Comparison of ENCODE assay signal across 22 cellular contexts in the genomic region with DNA sequence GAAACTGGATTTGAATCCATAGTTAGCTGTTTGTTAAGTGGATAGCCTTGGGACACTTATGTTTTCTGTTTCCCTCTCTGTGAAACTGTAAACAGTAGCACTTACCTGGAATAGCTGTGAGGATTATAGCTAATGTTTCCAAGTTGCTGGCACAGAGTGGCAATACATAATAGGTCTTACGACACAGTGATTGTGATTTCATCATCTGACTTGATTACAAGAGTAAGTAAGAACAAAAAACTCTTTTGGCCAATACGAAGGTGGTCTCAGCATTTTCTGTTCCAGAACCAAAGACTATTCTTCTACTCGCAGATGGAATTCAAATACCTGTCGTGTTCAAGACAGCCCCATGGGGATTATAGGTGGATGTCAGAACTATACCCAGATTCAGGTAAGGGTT. TPM values are rescaled to one million over a fixed set of nuclear protein-coding genes. Genes with fewer than 3 reads are reported as not detected.
A peak's percentile ranks its signal among the peaks of the same experiment; 100 is the strongest.
DNase-seq lines count a peak whose midpoint lies in the region; FAIRE-seq and TF ChIP-seq lines count a peak whose summit lies in the region.
"Had no signal": no experiment of that assay in that cellular context is flagged by ENCODE, and none has a peak within 500 bp of the region (broad histone marks: within the 10 kb centered on the region; RNA-seq: fewer than 3 reads in every experiment).

No MANE protein-coding gene starts in this region.

- H3K14ac ChIP-seq in H1 (ENCODE audit: insufficient read length): no peak overlapping the region

- peak; percentile 36 for DNase-seq in NCI-H2107 treated with DMSO at 0.1 percent for 48 hours (lab: John Stamatoyannopoulos, UW; ENCODE audit: unreplicated experiment)
- no peak for DNase-seq in H1 (ENCODE audit: low read depth in 1 of 2, low spot score in 2 of 2)
- no peak for DNase-seq in germinal center (ENCODE audit: low spot score)
- DNase-seq in activated CD4-positive, alpha-beta memory T cell treated with anti-CD3 and anti-CD28 coated beads, Interleukin-2, amount 10 ng/mL, durations not matched to agents 7 days and 5 days: no peak
- DNase-seq in transverse colon: no peak
- DNase-seq: ACHN, COR-L47, GF-D8, H7, NCI-H1048, NCI-H1436 treated with DMSO at 0.1 percent for 48 hours, NCI-H2029 treated with DMSO at 0.1 percent for 48 hours, NCI-H2227 treated with DMSO at 0.1 percent for 48 hours, NCI-H524, SHP77 treated with DMSO at 0.1 percent for 48 hours had no signal

- H4K20me1 ChIP-seq in H1 (replicated peaks in 1 of 2; ENCODE audit: control insufficient read depth in 1 of 2, insufficient read depth in 2 of 2, low read length in 2 of 2): no peaks in the 10 kb centered on the region

- no peak overlapping the region; the same call in 1 of the 2 replicates for H3K18ac ChIP-seq in H1 (ENCODE audit: extremely low read depth, low read length)

- H3K27me3 Mint-ChIP-seq in activated CD4-positive, alpha-beta memory T cell treated with anti-CD3 and anti-CD28 coated beads, Interleukin-2, amount 10 ng/mL, durations not matched to agents 7 days and 5 days: no peaks in the 10 kb centered on the region

- CTCF ChIA-PET in HEK293 (lab: Yijun Ruan, JAX) (no interaction called here), H1 (lab: Charles Lee; ENCODE audit: partially characterized antibody) (interaction anchor here (1.0 to 13.5 kb wide), 4 partner anchors 15 to 143 kb away, joined by 3 to 193 read pairs (median 3); no protein-coding TSS in a partner anchor)
- CTCF ChIA-PET in activated CD4-positive, alpha-beta memory T cell treated with anti-CD3 and anti-CD28 coated beads, Interleukin-2, amount 10 ng/mL, durations not matched to agents 7 days and 5 days (lab: Charles Lee): no interaction called here

- no peaks in the 10 kb centered on the region for H3K23me2 ChIP-seq in H1 (ENCODE audit: low read depth, low read length)

- no peak overlapping the region for H3K4ac ChIP-seq in H1 (replicated peaks; ENCODE audit: insufficient read length, low read depth, low read length)

- H4K91ac ChIP-seq in H1 (replicated peaks; ENCODE audit: insufficient read length, low read length): no peak overlapping the region

- no peak overlapping the region for H4K8ac ChIP-seq in H1 (ENCODE audit: extremely low read depth, insufficient read depth, low read length)

- in situ Hi-C loops in transverse colon (cut with MboI; ENCODE audit: low pct_ligation_motif_present in 1 of 4, low pct_unique_long_range_greater_than_20kb in 1 of 4, low sequenced_read_pairs in 3 of 4): no loop called here

- no peak overlapping the region for H3K27ac Mint-ChIP-seq in activated CD4-positive, alpha-beta memory T cell treated with anti-CD3 and anti-CD28 coated beads, Interleukin-2, amount 10 ng/mL, durations not matched to agents 7 days and 5 days

- no peak overlapping the region for H2AK5ac ChIP-seq in H1 (ENCODE audit: low read depth, low read length)

- H2AFZ ChIP-seq in H1 (ENCODE audit: low read length): 0 out of 2 replicates have a peak overlapping the region, but pooled peaks have one; percentile 1

- H4K5ac ChIP-seq in H1 (ENCODE audit: insufficient read length, low read depth, low read length): no peak overlapping the region

- H2BK5ac ChIP-seq in H1 (ENCODE audit: low read depth, low read length): no peak overlapping the region

- H2BK20ac ChIP-seq in H1 (ENCODE audit: low read length): no peak overlapping the region

- H3K56ac ChIP-seq in H1 (replicated peaks; ENCODE audit: insufficient read length, low read depth, low read length): no peak overlapping the region

- no peak for TF ChIP-seq POLR2A in H1 (IDR thresholded peaks at IDR 0.05; ENCODE audit: control extremely low read depth in 1 of 2, low read depth in 2 of 2, low read length in 2 of 2)
- TF ChIP-seq POLR2A in transverse colon (IDR thresholded peaks at IDR 0.05): no peak

- FAIRE-seq in H1 (lab: Jason Lieb, UNC): no peak
- FAIRE-seq: GM12892 had no signal

- no peak overlapping the region for H3K4me2 ChIP-seq in H1 (ENCODE audit: insufficient read depth in 1 of 2, low read depth in 2 of 2, low read length in 2 of 2)

- TF ChIP-seq EP300 in H1 (IDR thresholded peaks at IDR 0.05; ENCODE audit: borderline replicate concordance in 1 of 2, low read depth in 2 of 2, low read length in 2 of 2): no peak
- no peak for TF ChIP-seq EP300 in transverse colon (IDR thresholded peaks at IDR 0.05; ENCODE audit: low read depth)

- no peaks in the 10 kb centered on the region for H3K4me1 ChIP-seq in HEK293 (ENCODE audit: control insufficient read depth, insufficient read depth, low read length)
- no peaks in the 10 kb centered on the region for H3K4me1 ChIP-seq in H1 (replicated peaks in 1 of 4; ENCODE audit: control insufficient read depth in 3 of 4, insufficient read depth in 4 of 4, low read length in 3 of 4)
- peaks cover 3 to 57% (median 30%) of the 10 kb centered on the region in 4 donors for H3K4me1 ChIP-seq in liver (ENCODE audit: control insufficient read depth in 4 of 4, insufficient read depth in 4 of 4, low read length in 3 of 4)
- no peaks in the 10 kb centered on the region for H3K4me1 ChIP-seq in transverse colon

- TF ChIP-seq CTCF in HEK293 (tag by site-specific recombination; IDR thresholded peaks at IDR 0.05) (no peak), H1 (IDR thresholded peaks at IDR 0.05; ENCODE audit: control extremely low read depth in 1 of 3, insufficient read depth in 1 of 3, low read depth in 1 of 3, low read length in 3 of 3) (no peak), liver (IDR thresholded peaks at IDR 0.05; ENCODE audit: low read depth, low read length, missing input control) (no peak), transverse colon (IDR thresholded peaks at IDR 0.05) (no peak)

- no peak overlapping the region for H3K4me3 Mint-ChIP-seq in activated CD4-positive, alpha-beta memory T cell treated with anti-CD3 and anti-CD28 coated beads, Interleukin-2, amount 10 ng/mL, durations not matched to agents 7 days and 5 days

- no peaks in the 10 kb centered on the region for H3K79me2 ChIP-seq in H1 (ENCODE audit: control insufficient read depth in 1 of 2, insufficient read depth in 2 of 2, low read length in 2 of 2)

- intact Hi-C loops in transverse colon (cut with DNase I; ENCODE audit: low total_unique reads): no loop called here

- WGBS in H1 (ENCODE audit: extremely low coverage in 1 of 2, insufficient coverage in 1 of 2, insufficient read length in 1 of 2, insufficient replicate concordance in 2 of 2, low coverage in 1 of 2, low lambda C conversion rate in 2 of 2, missing lambda C conversion rate in 1 of 2), 2 experiments: 92% methylated on average over 4 of the region's 4 CpGs; no CpG with 5 or more reads in 1 of the 2 experiments
- 39% methylated on average over 4 of the region's 4 CpGs for WGBS in liver
- WGBS in transverse colon (ENCODE audit: low coverage in 1 of 2), 2 donors: 79 to 90% methylated on average over 2 to 4 of the region's 4 CpGs

- H2BK12ac ChIP-seq in H1 (ENCODE audit: low read depth, low read length): no peak overlapping the region

- H3K4me1 Mint-ChIP-seq in activated CD4-positive, alpha-beta memory T cell treated with anti-CD3 and anti-CD28 coated beads, Interleukin-2, amount 10 ng/mL, durations not matched to agents 7 days and 5 days: no peaks in the 10 kb centered on the region

- no peak overlapping the region for H3K23ac ChIP-seq in H1 (ENCODE audit: insufficient read length)

- no peaks in the 10 kb centered on the region for H3K9me3 Mint-ChIP-seq in activated CD4-positive, alpha-beta memory T cell treated with anti-CD3 and anti-CD28 coated beads, Interleukin-2, amount 10 ng/mL, durations not matched to agents 7 days and 5 days

- H3K27ac ChIP-seq in HEK293 (ENCODE audit: extremely low read depth, low read depth, low read length) (no peak overlapping the region), H1 (ENCODE audit: low read depth, low read length) (no peak overlapping the region), liver (ENCODE audit: low read depth in 1 of 2, low read length in 2 of 2) (peak overlapping the region; percentile 91 to 93), transverse colon (no peak overlapping the region)

- no peaks in the 10 kb centered on the region for H3K79me1 ChIP-seq in H1 (ENCODE audit: low read depth, low read length)

- TF ChIP-seq RAD21 in H1 (IDR thresholded peaks at IDR 0.05 in 1 of 2, conservative IDR thresholded peaks at IDR 0.05 in 1 of 2; ENCODE audit: low read depth in 2 of 2, low read length in 2 of 2) (no peak), liver (IDR thresholded peaks at IDR 0.05) (peak; percentile 35 to 50)

- H2BK120ac ChIP-seq in H1 (replicated peaks; ENCODE audit: low read depth, low read length): no peak overlapping the region

- H3K4me3 ChIP-seq in HEK293 (ENCODE audit: low read depth, low read length): no peak overlapping the region
- H3K4me3 ChIP-seq in H1 (ENCODE audit: extremely low read depth in 1 of 4, insufficient read depth in 2 of 4, low read depth in 3 of 4, low read length in 4 of 4): no peak overlapping the region
- peak overlapping the region; percentile 59 to 93 (median 90) for H3K4me3 ChIP-seq in liver (ENCODE audit: low read depth in 1 of 3, low read length in 3 of 3)
- no peak overlapping the region for H3K4me3 ChIP-seq in transverse colon

- H3K27me3 ChIP-seq in H1 (replicated peaks in 1 of 4; ENCODE audit: control insufficient read depth in 3 of 4, extremely low read depth in 1 of 4, insufficient read depth in 3 of 4, low read length in 3 of 4): no peaks in the 10 kb centered on the region
- no peaks in the 10 kb centered on the region for H3K27me3 ChIP-seq in liver (ENCODE audit: control insufficient read depth in 4 of 4, insufficient read depth in 4 of 4, low read length in 3 of 4)
- H3K27me3 ChIP-seq in transverse colon: no peaks in the 10 kb centered on the region

- no peaks in the 10 kb centered on the region for H3K36me3 ChIP-seq in HEK293 (ENCODE audit: control insufficient read depth in 2 of 2, insufficient read depth in 1 of 2, low read length in 2 of 2)
- no peaks in the 10 kb centered on the region for H3K36me3 ChIP-seq in H1 (ENCODE audit: control insufficient read depth in 2 of 4, insufficient read depth in 4 of 4, low read length in 3 of 4)
- peaks cover 0 to 18% (median 7%) of the 10 kb centered on the region in 4 donors for H3K36me3 ChIP-seq in liver (ENCODE audit: control insufficient read depth in 4 of 4, insufficient read depth in 3 of 4, low read depth in 1 of 4, low read length in 3 of 4)
- H3K36me3 ChIP-seq in transverse colon: no peaks in the 10 kb centered on the region

- H3K9me3 ChIP-seq in HEK293 (ENCODE audit: control insufficient read depth, insufficient read depth, low read depth, low read length) (no peaks in the 10 kb centered on the region), H1 (ENCODE audit: insufficient read depth in 2 of 2, low read depth in 1 of 2, low read length in 1 of 2) (no peaks in the 10 kb centered on the region), liver (ENCODE audit: control insufficient read depth in 4 of 4, low read length in 3 of 4) (no peaks in the 10 kb centered on the region), transverse colon (no peaks in the 10 kb centered on the region)

- H3K9ac ChIP-seq in H1 (replicated peaks in 1 of 4; ENCODE audit: extremely low read depth in 1 of 4, low read depth in 3 of 4, low read length in 3 of 4) (no peak overlapping the region), liver (ENCODE audit: low read depth in 1 of 2, low read length in 2 of 2) (peak overlapping the region; percentile 76 to 99)

- no peaks in the 10 kb centered on the region for H3K36me3 Mint-ChIP-seq in activated CD4-positive, alpha-beta memory T cell treated with anti-CD3 and anti-CD28 coated beads, Interleukin-2, amount 10 ng/mL, durations not matched to agents 7 days and 5 days (ENCODE audit: low read depth)

- POLR2A ChIA-PET in HEK293 (lab: Yijun Ruan, JAX): no interaction called here
- POLR2A ChIA-PET in H1 (lab: Charles Lee; ENCODE audit: partially characterized antibody): interaction anchor here (1.2 kb wide), 1 partner anchor 125 kb away, joined by 3 read pairs; no protein-coding TSS in a partner anchor
- POLR2A ChIA-PET in activated CD4-positive, alpha-beta memory T cell treated with anti-CD3 and anti-CD28 coated beads, Interleukin-2, amount 10 ng/mL, durations not matched to agents 7 days and 5 days (lab: Charles Lee): no interaction called here

- H2BK15ac ChIP-seq in H1 (ENCODE audit: low read length): no peak overlapping the region

RNA-seq across cellular contexts. Expression of gene C8B, which starts 2.1 kb away (rescaled TPM):
- total RNA-seq in H1 (2021; fragmentation: NEBNext Ultra II Directional; extraction: Animal tissue kit (Norgen Biotek cat#: 25700)): not detected in 2 replicates
- polyA plus RNA-seq in H1 (2011; rRNA removed) (not detected in 2 replicates), liver (100 to 1,000 TPM; 299 to 413 TPM)
- not detected for polyA plus RNA-seq in H1 (2011; cell fraction: cytosol; rRNA removed)
- polyA plus RNA-seq in H1 (2011; cell fraction: nucleus; rRNA removed): not detected
- polyA plus RNA-seq in H1 (2012, experiment 1 of 2): not detected in 4 replicates
- polyA plus RNA-seq in H1 (2012, experiment 2 of 2): not detected
- not detected for polyA plus RNA-seq in H1 (2013, experiment 1 of 2)
- not detected for polyA plus RNA-seq in H1 (2013, experiment 2 of 2)
- not detected in 2 replicates for polyA minus RNA-seq in H1 (2011; rRNA and poly(A)+ RNA removed)
- polyA minus RNA-seq in H1 (2011; cell fraction: cytosol; rRNA and poly(A)+ RNA removed): not detected
- polyA minus RNA-seq in H1 (2011; cell fraction: nucleus; rRNA and poly(A)+ RNA removed): not detected
- total RNA-seq in liver (100 to 1,000 TPM; 151 to 703 TPM), transverse colon (not detected)
- total RNA-seq in activated CD4-positive, alpha-beta memory T cell treated with anti-CD3 and anti-CD28 coated beads, Interleukin-2, amount 10 ng/mL, durations not matched to agents 7 days and 5 days: not detected
- total RNA-seq: Daoy, H7, HT1080, OCI-LY7, RPMI7951 had no signal

Comparison
In these comparisons a context has a peak if more than half of its experiments do, and no peak if none do; other contexts are left out.
1. H3K27ac ChIP-seq: peak in liver (2 of 2); none in HEK293 (single experiment), H1 (single experiment) and transverse colon (0 of 4).
2. H3K4me3 ChIP-seq: peak in liver (3 of 3); none in HEK293 (single experiment), H1 (0 of 4) and transverse colon (0 of 4).
3. H3K9ac ChIP-seq: peak in liver (2 of 2); none in H1 (0 of 4).
4. RNA of gene C8B, which starts 2.1 kb away (total RNA-seq): 151 to 703 TPM in liver; not detected in H1, not detected in activated CD4-positive, alpha-beta memory T cell treated with anti-CD3 and anti-CD28 coated beads, Interleukin-2, amount 10 ng/mL, durations not matched to agents 7 days and 5 days and not detected in transverse colon; every median in the first group is over 100 times any median in the second.